In genomic region chr21:23014021-23014420, GRCh38 we compare ENCODE assay signal across 17 cellular contexts.
A peak's percentile ranks its signal among the peaks of the same experiment; 100 is the strongest.
DNase-seq lines count a peak whose midpoint lies in the region; ATAC-seq and TF ChIP-seq lines count a peak whose summit lies in the region.
"Had no signal": no experiment of that assay in that cellular context is flagged by ENCODE, and none has a peak within 500 bp of the region (broad histone marks: within the 10 kb centered on the region; RNA-seq: fewer than 3 reads in every experiment).

No MANE protein-coding gene starts in this region.

- H3K4me1 Mint-ChIP-seq in natural killer cell: no peaks in the 10 kb centered on the region
- H3K4me1 Mint-ChIP-seq: CD4-positive, alpha-beta memory T cell had no signal

- H3K27me3 Mint-ChIP-seq in natural killer cell (ENCODE audit: low read depth in 2 of 2): no peaks in the 10 kb centered on the region
- H3K27me3 Mint-ChIP-seq: CD4-positive, alpha-beta memory T cell had no signal

- DNase-seq in ELR (ENCODE audit: low read depth) (peak; percentile 23), dermis microvascular lymphatic vessel endothelial cell (ENCODE audit: low read depth in 2 of 2) (peak; percentile 11 to 58), left kidney (ENCODE audit: low read depth, low spot score) (peak; percentile 43), retina (peak; percentile 9), natural killer cell (no peak), HUDEP-2 (lab: John Stamatoyannopoulos, UW; ENCODE audit: unreplicated experiment in 76 of 76) (no peak)
- DNase-seq: ACHN; CD4-positive, alpha-beta memory T cell; DMS79 treated with DMSO at 0.1 percent for 48 hours; EL; GDM1; GOT3; HCEC 1CT; HFFc6; IMR-90; KBM-7 had no signal

- intact Hi-C loops in natural killer cell (cut with micrococcal nuclease): no loop called here

- H3K4me3 Mint-ChIP-seq in natural killer cell: no peak overlapping the region
- H3K4me3 Mint-ChIP-seq: CD4-positive, alpha-beta memory T cell; HFFc6 had no signal

- no peak overlapping the region for H3K27ac Mint-ChIP-seq in natural killer cell
- H3K27ac Mint-ChIP-seq: CD4-positive, alpha-beta memory T cell; HFFc6 had no signal

- peaks cover 7% of the 10 kb centered on the region for H3K36me3 Mint-ChIP-seq in natural killer cell
- H3K36me3 Mint-ChIP-seq: CD4-positive, alpha-beta memory T cell had no signal

- ATAC-seq in natural killer cell (no peak), GM21723 (IDR thresholded peaks at IDR 0.05; ENCODE audit: unreplicated experiment) (no peak)

- peaks cover 11 to 25% of the 10 kb centered on the region in 2 donors for H3K9me3 Mint-ChIP-seq in natural killer cell

- no peak for TF ChIP-seq CTCF in natural killer cell (IDR thresholded peaks at IDR 0.05)

Comparison
In these comparisons a context has a peak if more than half of its experiments do, and no peak if none do; other contexts are left out.
1. DNase-seq: peak in ELR (single experiment), dermis microvascular lymphatic vessel endothelial cell (2 of 2), left kidney (single experiment) and retina (single experiment); none in natural killer cell (single experiment) and HUDEP-2 (0 of 76).